In the genomic region with DNA sequence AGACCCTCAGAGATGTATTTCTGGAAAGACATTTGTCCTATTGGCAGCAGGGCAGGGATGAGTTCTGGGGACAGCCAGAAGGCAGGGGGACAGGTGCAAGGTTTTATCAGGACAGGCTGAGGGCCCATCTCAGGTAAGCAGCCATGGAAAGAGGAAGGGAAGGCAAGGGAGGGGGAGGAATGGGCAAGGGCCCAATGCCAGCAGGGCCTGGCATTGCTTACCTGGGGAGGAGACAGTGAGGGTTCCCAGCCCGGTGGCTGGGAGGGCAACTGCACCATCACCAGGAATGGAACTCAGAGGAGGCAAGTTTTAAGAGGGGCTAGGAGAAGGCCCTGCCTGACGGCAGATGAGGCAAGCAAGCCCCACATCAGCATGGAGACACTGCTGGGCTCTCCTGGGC, we compare ENCODE assay signal across 20 cellular contexts. TPM values are rescaled to one million over a fixed set of nuclear protein-coding genes. Genes with fewer than 3 reads are reported as not detected.
DNase-seq lines count a peak whose midpoint lies in the region; ATAC-seq and TF ChIP-seq lines count a peak whose summit lies in the region.
"Had no signal": no experiment of that assay in that cellular context is flagged by ENCODE, and none has a peak within 500 bp of the region (broad histone marks: within the 10 kb centered on the region; RNA-seq: fewer than 3 reads in every experiment).

No MANE protein-coding gene starts in this region.

- H3K4me3 Mint-ChIP-seq in stimulated activated effector memory CD8-positive, alpha-beta T cell treated with anti-CD3 and anti-CD28 coated beads, Interleukin-12 subunit alpha, Interleukin-12 subunit beta, amount 100 ng/mL, for 72 hours: no peak overlapping the region
- H3K4me3 Mint-ChIP-seq: CD4-positive, alpha-beta T cell had no signal

- H3K4me1 Mint-ChIP-seq in stimulated activated effector memory CD8-positive, alpha-beta T cell treated with anti-CD3 and anti-CD28 coated beads, Interleukin-12 subunit alpha, Interleukin-12 subunit beta, amount 100 ng/mL, for 72 hours: no peaks in the 10 kb centered on the region

- H3K27ac Mint-ChIP-seq in stimulated activated effector memory CD8-positive, alpha-beta T cell treated with anti-CD3 and anti-CD28 coated beads, Interleukin-12 subunit alpha, Interleukin-12 subunit beta, amount 100 ng/mL, for 72 hours: peak overlapping the region; percentile 15
- H3K27ac Mint-ChIP-seq: CD4-positive, alpha-beta T cell had no signal

- no peak for ATAC-seq in left lobe of liver
- peak; percentile 6 for ATAC-seq in stimulated activated effector memory CD8-positive, alpha-beta T cell treated with anti-CD3 and anti-CD28 coated beads, Interleukin-12 subunit alpha, Interleukin-12 subunit beta, amount 100 ng/mL, for 72 hours
- ATAC-seq: HCT116, SK-N-SH treated with all-trans-retinoic acid at 6 μM for 48 hours had no signal

- H3K9me3 Mint-ChIP-seq in stimulated activated effector memory CD8-positive, alpha-beta T cell treated with anti-CD3 and anti-CD28 coated beads, Interleukin-12 subunit alpha, Interleukin-12 subunit beta, amount 100 ng/mL, for 72 hours: no peaks in the 10 kb centered on the region
- H3K9me3 Mint-ChIP-seq: CD4-positive, alpha-beta T cell had no signal

- DNase-seq in left lobe of liver (ENCODE audit: low spot score) (peak; percentile 32), DMS 273 (lab: John Stamatoyannopoulos, UW; ENCODE audit: unreplicated experiment) (no peak), occipital lobe (lab: John Stamatoyannopoulos, UW) (no peak)
- no peak for DNase-seq in stimulated activated effector memory CD8-positive, alpha-beta T cell treated with anti-CD3 and anti-CD28 coated beads, Interleukin-12 subunit alpha, Interleukin-12 subunit beta, amount 100 ng/mL, for 72 hours (ENCODE audit: low spot score in 2 of 2)
- no peak for DNase-seq in activated CD8-positive, alpha-beta memory T cell treated with anti-CD3 and anti-CD28 coated beads for 24 hours
- DNase-seq: CD4-positive, alpha-beta T cell; COR-L47; Karpas-422; NCI-H1092 treated with DMSO at 0.1 percent for 48 hours; NCI-H1436 treated with DMSO at 0.1 percent for 48 hours; NCI-H187 treated with DMSO at 0.1 percent for 48 hours; NCI-H2171 treated with DMSO at 0.1 percent for 48 hours; NCI-H345; NCI-H510A treated with DMSO at 0.1 percent for 48 hours; SJCRH30 had no signal

- H3K36me3 Mint-ChIP-seq in stimulated activated effector memory CD8-positive, alpha-beta T cell treated with anti-CD3 and anti-CD28 coated beads, Interleukin-12 subunit alpha, Interleukin-12 subunit beta, amount 100 ng/mL, for 72 hours: no peaks in the 10 kb centered on the region

- peak overlapping the region; percentile 98; the same call in 1 of the 2 replicates for H3K27ac ChIP-seq in VCaP
- H3K27ac ChIP-seq: BLaER1, SJCRH30 had no signal

- peak; percentile 8 for TF ChIP-seq CTCF in GM12873 (IDR thresholded peaks at IDR 0.05; ENCODE audit: insufficient read depth, low read depth, low read length, missing control alignments)
- no peak; the same call in 1 of the 2 replicates for TF ChIP-seq CTCF in VCaP (conservative IDR thresholded peaks at IDR 0.05)

RNA-seq across cellular contexts. Expression of a gene that starts 3.1 kb away (rescaled TPM):
- total RNA-seq in left lobe of liver (6.2 TPM), occipital lobe (15.9 TPM)
- total RNA-seq: CD4-positive, alpha-beta T cell had no signal

RNA-seq across cellular contexts. Expression of a gene that starts 15.8 kb away (rescaled TPM):
- total RNA-seq in left lobe of liver (26.4 TPM), occipital lobe (47.7 TPM)
